Comparison of ENCODE assay signal across 8 cellular contexts in genomic region chr10:99659031-99659867, GRCh38. TPM values are rescaled to one million over a fixed set of nuclear protein-coding genes. Genes with fewer than 3 reads are reported as not detected.
DNase-seq lines count a peak whose midpoint lies in the region; ATAC-seq and TF ChIP-seq lines count a peak whose summit lies in the region.

Gene ENTPD7, plus strand, starts transcription at chr10:99659509. Its CDS starts 448 bp downstream, at chr10:99659957.

- TF ChIP-seq RAD21 in IMR-90 (IDR thresholded peaks at IDR 0.05; ENCODE audit: low read length), result no peak

- TF ChIP-seq CTCF in IMR-90 (conservative IDR thresholded peaks at IDR 0.05; ENCODE audit: low read depth, low read length) (0 out of 2 replicates have a peak, but pooled peaks have one; percentile 8), epithelial cell of proximal tubule (conservative IDR thresholded peaks at IDR 0.05; ENCODE audit: low read depth, low read length) (no peak)

- intact Hi-C loops in IMR-90 (cut with micrococcal nuclease), result loop anchor here (1.0 kb wide), 1 partner anchor 28 kb away; no protein-coding TSS in a partner anchor

- TF ChIP-seq POLR2A in IMR-90 (IDR thresholded peaks at IDR 0.05; ENCODE audit: low read depth, low read length), result peak; percentile 88

- H3K14ac ChIP-seq in IMR-90 (replicated peaks; ENCODE audit: low read depth, low read length), result peak within 1 kb of the TSS; percentile 77

- H3K4me1 ChIP-seq in IMR-90 (ENCODE audit: control insufficient read depth, insufficient read depth, low read length), result peaks cover 5% of the 10 kb centered on the region; the same call in 1 of the 2 replicates

- peak within 1 kb of the TSS; percentile 91 for H3K9ac ChIP-seq in IMR-90 (ENCODE audit: low read depth, low read length)

- peak within 1 kb of the TSS; percentile 69 for H3K27ac ChIP-seq in IMR-90 (ENCODE audit: insufficient read depth, low read length)

- H3K4ac ChIP-seq in IMR-90 (ENCODE audit: low read depth, low read length), result peak within 1 kb of the TSS; percentile 89

- POLR2A ChIA-PET in IMR-90 (lab: Charles Lee; ENCODE audit: unreplicated experiment), result interaction anchor here (0.5 to 0.6 kb wide), 3 partner anchors 12 to 54 kb away, joined by 3 to 4 read pairs (median 4); no protein-coding TSS in a partner anchor

- no peaks in the 10 kb centered on the region for H3K27me3 ChIP-seq in IMR-90 (ENCODE audit: control insufficient read depth, insufficient read depth, low read length)

- H2AK9ac ChIP-seq in IMR-90 (replicated peaks; ENCODE audit: low read depth, low read length, poor library complexity), result peak within 1 kb of the TSS; percentile 89

- BruUV-seq in IMR-90 (replicated peaks; lab: Mats Ljungman, UMichigan), result no TSS peak

- H3K79me1 ChIP-seq in IMR-90 (ENCODE audit: low read depth in 1 of 2, low read length in 2 of 2), result peaks cover 16 to 34% of the 10 kb centered on the region in 2 experiments

- peak; percentile 96 for DNase-seq in DMS114 treated with DMSO at 0.1 percent for 48 hours (lab: John Stamatoyannopoulos, UW; ENCODE audit: unreplicated experiment)
- peak; percentile 95 for DNase-seq in IMR-90
- peak; percentile 97 for DNase-seq in OCI-M1 (lab: John Stamatoyannopoulos, UW)
- peak; percentile 93 for DNase-seq in activated T-cell treated with anti-CD3 and anti-CD28 coated beads for 48 hours (ENCODE audit: low read depth)
- DNase-seq in epithelial cell of proximal tubule (ENCODE audit: low read depth), result no peak
- DNase-seq in mucosa of gallbladder (ENCODE audit: low spot score), result peak; percentile 95
- peak; percentile 87 for DNase-seq in stimulated activated CD8-positive, alpha-beta memory T cell treated with anti-CD3 and anti-CD28 coated beads, Interleukin-4, amount 100 ng/mL, for 24 hours (ENCODE audit: low read depth)

- in situ Hi-C loops in IMR-90 (cut with MboI; ENCODE audit: low sequenced_read_pairs), result no loop called here

- H2BK120ac ChIP-seq in IMR-90 (ENCODE audit: low read depth, low read length), result peak within 1 kb of the TSS; percentile 17; the same call in 1 of the 2 replicates

- peak within 1 kb of the TSS; percentile 68 for H2AK5ac ChIP-seq in IMR-90 (ENCODE audit: low read depth, low read length)

- peak within 1 kb of the TSS; percentile 60 for H3K18ac ChIP-seq in IMR-90 (ENCODE audit: low read depth, low read length)

- no peaks in the 10 kb centered on the region for H4K20me1 ChIP-seq in IMR-90 (ENCODE audit: insufficient read depth, low read length)

- peak within 1 kb of the TSS; percentile 89 for H3K23ac ChIP-seq in IMR-90 (ENCODE audit: low read depth, low read length)

- peak within 1 kb of the TSS; percentile 19; the same call in 1 of the 3 replicates for H2BK15ac ChIP-seq in IMR-90 (ENCODE audit: low read depth, low read length)

- dilution Hi-C loops in IMR-90 (cut with HindIII; ENCODE audit: low sequenced_read_pairs, unreplicated experiment), result no loop called here

- peak within 1 kb of the TSS; percentile 94 for H2AFZ ChIP-seq in IMR-90 (replicated peaks; ENCODE audit: low read length, poor library complexity)

- peak within 1 kb of the TSS; percentile 84 to 90 for H4K8ac ChIP-seq in IMR-90 (ENCODE audit: low read depth in 2 of 2, low read length in 2 of 2)

- peak within 1 kb of the TSS; percentile 65; the same call in 1 of the 2 replicates for H4K91ac ChIP-seq in IMR-90 (ENCODE audit: insufficient read depth, low read depth, low read length)

- H3K9me3 ChIP-seq in IMR-90 (ENCODE audit: control insufficient read depth, insufficient read depth, low read length), result no peaks in the 10 kb centered on the region

- peak within 1 kb of the TSS; percentile 47 for H2BK5ac ChIP-seq in IMR-90 (ENCODE audit: low read depth, low read length, poor library complexity, severe bottlenecking)

- peak within 1 kb of the TSS; percentile 76 for H4K5ac ChIP-seq in IMR-90 (ENCODE audit: low read depth, low read length)

- 0% methylated on average over 13 of the region's 71 CpGs; no CpG with 5 or more reads in 1 of the 2 experiments for WGBS in IMR-90 (ENCODE audit: extremely low coverage in 2 of 2, insufficient read length in 1 of 2), 2 experiments

- peaks cover 3% of the 10 kb centered on the region for H3K36me3 ChIP-seq in IMR-90 (ENCODE audit: control insufficient read depth, insufficient read depth, low read length)

- H3K4me3 ChIP-seq in IMR-90 (ENCODE audit: insufficient read depth, low read depth, low read length), result peak within 1 kb of the TSS; percentile 79
- peak within 1 kb of the TSS; percentile 92 for H3K4me3 ChIP-seq in epithelial cell of proximal tubule (ENCODE audit: low read depth, low read length)

- H3K4me2 ChIP-seq in IMR-90 (ENCODE audit: low read depth, low read length), result peak within 1 kb of the TSS; percentile 97

- CTCF ChIA-PET in IMR-90 (lab: Yijun Ruan, JAX), result interaction anchor here (0.7 to 0.8 kb wide), 2 partner anchors 14 to 51 kb away, joined by 3 read pairs; no protein-coding TSS in a partner anchor

- ATAC-seq in GM21529 (IDR thresholded peaks at IDR 0.05; ENCODE audit: unreplicated experiment) (peak; percentile 99), IMR-90 (ENCODE audit: low read depth) (peak; percentile 99)

- H3K56ac ChIP-seq in IMR-90 (ENCODE audit: extremely low read depth, insufficient read depth, low read length), result peak within 1 kb of the TSS; percentile 58

- no peak within 1 kb of the TSS for H2BK20ac ChIP-seq in IMR-90 (ENCODE audit: low read depth, low read length)

- H3K9me1 ChIP-seq in IMR-90 (ENCODE audit: insufficient read depth, low read length), result peaks cover 13% of the 10 kb centered on the region; the same call in 1 of the 2 replicates

TF ChIP-seq in IMR-90, 13 proteins besides CTCF, POLR2A, EP300 and RAD21:
- TF ChIP-seq BHLHE40 (IDR thresholded peaks at IDR 0.05; ENCODE audit: low read depth, low read length) (peak; percentile 9; the same call in 1 of the 2 replicates), MAZ (IDR thresholded peaks at IDR 0.05; ENCODE audit: borderline replicate concordance, low read depth, low read length) (peak; percentile 77; the same call in 1 of the 2 replicates), RFX5 (IDR thresholded peaks at IDR 0.05; ENCODE audit: low read depth, low read length) (no peak), NFE2L2 (IDR thresholded peaks at IDR 0.05; ENCODE audit: low read depth, low read length) (no peak), MXI1 (IDR thresholded peaks at IDR 0.05; ENCODE audit: borderline replicate concordance, low read depth, low read length) (peak; percentile 88), USF2 (IDR thresholded peaks at IDR 0.05; ENCODE audit: low read depth, low read length) (peak; percentile 42; the same call in 1 of the 2 replicates), ELK1 (IDR thresholded peaks at IDR 0.05; ENCODE audit: borderline replicate concordance, low read depth, low read length) (no peak), CHD1 (IDR thresholded peaks at IDR 0.05; ENCODE audit: low read depth, low read length) (no peak), MAFK (IDR thresholded peaks at IDR 0.05; ENCODE audit: low read depth, low read length) (peak; percentile 45; the same call in 1 of the 2 replicates)
TF ChIP-seq in IMR-90: peak in this region for 5.

RNA-seq across cellular contexts. Expression of gene ENTPD7, which starts in this region (rescaled TPM):
- total RNA-seq in IMR-90 (2012; rRNA removed) (20.0 and 23.3 TPM in 2 replicates), epithelial cell of proximal tubule (20.3 and 25.5 TPM in 2 replicates), mucosa of gallbladder (14.4 TPM)
- 6.5 and 8.0 TPM in 2 replicates for polyA plus RNA-seq in IMR-90 (2012; rRNA removed)
- polyA plus RNA-seq in IMR-90 (2012; cell fraction: cytosol; rRNA removed), result 3.3 and 5.3 TPM in 2 replicates
- polyA plus RNA-seq in IMR-90 (2012; cell fraction: nucleus; rRNA removed; ENCODE audit: low replicate concordance), result 2.5 and 8.4 TPM in 2 replicates
